16 cellular contexts compared by ENCODE assay signal in the genomic region with DNA sequence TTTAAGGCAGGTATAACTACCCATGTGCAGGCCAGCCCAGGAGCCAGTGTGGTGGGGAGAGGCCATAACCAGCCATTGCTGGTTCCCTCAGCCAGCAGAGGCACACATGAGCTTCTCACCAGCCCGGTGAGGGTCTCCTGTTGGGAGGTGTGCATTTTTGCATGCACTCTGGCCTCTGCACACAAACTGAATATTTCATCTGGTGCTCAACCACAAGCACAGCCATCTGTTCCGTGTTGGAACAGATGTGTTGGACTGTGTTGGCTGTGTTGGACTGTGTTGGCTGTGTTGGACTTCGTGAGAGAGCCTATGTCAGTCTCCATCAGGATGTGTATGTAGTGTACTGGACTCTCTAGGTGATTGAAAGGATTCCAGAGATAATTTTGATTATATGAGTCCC.
DNase-seq lines count a peak whose midpoint lies in the region; ATAC-seq and TF ChIP-seq lines count a peak whose summit lies in the region.
"Had no signal": no experiment of that assay in that cellular context is flagged by ENCODE, and none has a peak within 500 bp of the region (broad histone marks: within the 10 kb centered on the region; RNA-seq: fewer than 3 reads in every experiment).

No MANE protein-coding gene starts in this region.

- DNase-seq in DMS 273 (lab: John Stamatoyannopoulos, UW; ENCODE audit: unreplicated experiment) (peak; percentile 93), OCI-LY7 (ENCODE audit: low spot score) (peak; percentile 41), glutamatergic neuron (no peak), NCI-H345 (lab: John Stamatoyannopoulos, UW) (no peak), foreskin keratinocyte (no peak), OCI-M1 (lab: John Stamatoyannopoulos, UW) (no peak)
- DNase-seq: activated CD4-positive, alpha-beta T cell treated with anti-CD3 and anti-CD28 coated beads, Interleukin-2, amount 10 ng/mL, durations not matched to agents 7 days and 5 days; activated T-cell treated with anti-CD3 and anti-CD28 coated beads, Interleukin-2, amount 50 U/mL, for 48 hours; anterior cingulate cortex; NCI-H1092; NCI-H2107; NK-92 treated with Interleukin-12 subunit alpha and Interleukin-12 subunit beta, amount 100 ng/mL, for 24 hours; SHP77; testis had no signal

- H3K4me2 ChIP-seq in OCI-LY7 (ENCODE audit: low read length), result peak overlapping the region; percentile 56

- H3K27me3 ChIP-seq in foreskin keratinocyte, result no peaks in the 10 kb centered on the region
- H3K27me3 ChIP-seq: testis had no signal

- peaks cover 13% of the 10 kb centered on the region for H3K4me1 Mint-ChIP-seq in glutamatergic neuron (ENCODE audit: low read depth, unreplicated experiment)

- peak overlapping the region; percentile 53 for H3K27ac Mint-ChIP-seq in glutamatergic neuron (ENCODE audit: unreplicated experiment)
- H3K27ac Mint-ChIP-seq: activated CD4-positive, alpha-beta T cell treated with anti-CD3 and anti-CD28 coated beads, Interleukin-2, amount 10 ng/mL, durations not matched to agents 7 days and 5 days had no signal

- peaks cover 7% of the 10 kb centered on the region for H3K9me3 Mint-ChIP-seq in glutamatergic neuron (ENCODE audit: unreplicated experiment)
- H3K9me3 Mint-ChIP-seq: activated CD4-positive, alpha-beta T cell treated with anti-CD3 and anti-CD28 coated beads, Interleukin-2, amount 10 ng/mL, durations not matched to agents 7 days and 5 days had no signal

- BruUV-seq in OCI-LY7 (replicated peaks; lab: Mats Ljungman, UMichigan), result no TSS peak

- H3K36me3 Mint-ChIP-seq in glutamatergic neuron (ENCODE audit: unreplicated experiment), result peaks cover 24% of the 10 kb centered on the region

- H3K27me3 Mint-ChIP-seq in glutamatergic neuron (ENCODE audit: unreplicated experiment), result peaks cover 4% of the 10 kb centered on the region
- H3K27me3 Mint-ChIP-seq: activated CD4-positive, alpha-beta T cell treated with anti-CD3 and anti-CD28 coated beads, Interleukin-2, amount 10 ng/mL, durations not matched to agents 7 days and 5 days had no signal

- CTCF ChIA-PET in OCI-LY7 (lab: Charles Lee; ENCODE audit: unreplicated experiment), result no interaction called here

- peaks cover 64% of the 10 kb centered on the region for H3K4me1 ChIP-seq in OCI-LY7 (ENCODE audit: insufficient read depth, low read length, poor library complexity, severe bottlenecking)
- H3K4me1 ChIP-seq in foreskin keratinocyte, result no peaks in the 10 kb centered on the region

- no peaks in the 10 kb centered on the region for H3K9me2 ChIP-seq in OCI-LY7 (ENCODE audit: insufficient read depth, low read length)

- no peaks in the 10 kb centered on the region for H3K9me3 ChIP-seq in OCI-LY7 (ENCODE audit: low read length)
- H3K9me3 ChIP-seq: testis had no signal

- ATAC-seq in GM19351 (IDR thresholded peaks at IDR 0.05; ENCODE audit: unreplicated experiment) (peak; percentile 29), foreskin keratinocyte (no peak)
- ATAC-seq: left lobe of liver had no signal

- TF ChIP-seq CTCF in OCI-LY7 (conservative IDR thresholded peaks at IDR 0.05; ENCODE audit: low read length), result peak; percentile 43; the same call in 1 of the 2 replicates
- TF ChIP-seq CTCF in glutamatergic neuron (IDR thresholded peaks at IDR 0.05; ENCODE audit: partially characterized antibody, unreplicated experiment), result no peak
- TF ChIP-seq CTCF in foreskin keratinocyte (conservative IDR thresholded peaks at IDR 0.05), result no peak

- H3K36me3 ChIP-seq in OCI-LY7 (ENCODE audit: insufficient read depth, low read length), result peaks cover 100% of the 10 kb centered on the region

- POLR2A ChIA-PET in OCI-LY7 (lab: Charles Lee), result interaction anchor here (0.6 to 0.9 kb wide), 3 partner anchors 46 to 106 kb away, joined by 3 to 4 read pairs (median 3); a partner anchor contains a TSS

- intact Hi-C loops in OCI-LY7 (cut with micrococcal nuclease; ENCODE audit: unreplicated experiment), result no loop called here

- H3K79me2 ChIP-seq in OCI-LY7 (ENCODE audit: insufficient read depth, low read depth, low read length), result peaks cover 57% of the 10 kb centered on the region

- no peak overlapping the region for H3K4me3 Mint-ChIP-seq in glutamatergic neuron (ENCODE audit: unreplicated experiment)
- H3K4me3 Mint-ChIP-seq: activated CD4-positive, alpha-beta T cell treated with anti-CD3 and anti-CD28 coated beads, Interleukin-2, amount 10 ng/mL, durations not matched to agents 7 days and 5 days had no signal

- peak overlapping the region; percentile 4 for H3K4me3 ChIP-seq in OCI-LY7 (ENCODE audit: low read depth, low read length, poor library complexity, severe bottlenecking)
- H3K4me3 ChIP-seq: testis had no signal

- H3K27ac ChIP-seq in OCI-LY7 (ENCODE audit: low read depth, low read length, poor library complexity, severe bottlenecking), result peak overlapping the region; percentile 65
- no peak overlapping the region for H3K27ac ChIP-seq in foreskin keratinocyte
- H3K27ac ChIP-seq: testis had no signal

- no peak overlapping the region for H2AFZ ChIP-seq in OCI-LY7 (ENCODE audit: low read length)

- 0 out of 2 replicates have a peak, but pooled peaks cover 4% of the 10 kb centered on the region for H4K20me1 ChIP-seq in OCI-LY7 (ENCODE audit: insufficient read depth, low read length)

Comparison
In these comparisons a context has a peak if more than half of its experiments do, and no peak if none do; other contexts are left out.
1. DNase-seq: peak in DMS 273 (single experiment) and OCI-LY7 (single experiment); none in glutamatergic neuron (single experiment), NCI-H345 (single experiment), foreskin keratinocyte (0 of 2) and OCI-M1 (single experiment).